ENCODE assay signal across 27 cellular contexts in genomic region chr10:85724215-85724614, GRCh38.
"Had no signal": no experiment of that assay in that cellular context is flagged by ENCODE, and none has a peak within 500 bp of the region (broad histone marks: within the 10 kb centered on the region; RNA-seq: fewer than 3 reads in every experiment).

No MANE protein-coding gene starts in this region.

- FAIRE-seq: HTR-8/SVneo had no signal

- H3K27ac ChIP-seq: HL-60, PC-9, Peyer's patch, SJCRH30 had no signal

- H3K9me3 ChIP-seq: MG63, Peyer's patch, SJCRH30 had no signal

- ATAC-seq: Right ventricle myocardium inferior, SK-N-SH treated with all-trans-retinoic acid at 6 μM for 48 hours had no signal

- H2AFZ ChIP-seq: PC-9 had no signal

- H3K4me1 ChIP-seq: Peyer's patch, SJCRH30 had no signal

- H3K4me2 ChIP-seq: PC-9 had no signal

- H3K27me3 ChIP-seq: MG63, Peyer's patch, SJCRH30 had no signal

- DNase-seq: Karpas-422; KG1; MG63; NCI-H1092; NCI-H1105 treated with DMSO at 0.1 percent for 48 hours; NCI-H1417 treated with DMSO at 0.1 percent for 48 hours; NCI-H146; NCI-H1694 treated with DMSO at 0.1 percent for 48 hours; NCI-H1930; NCI-H2081; NCI-H2171; NCI-H226; NCI-H446; NCI-H510A; NCI-H524 treated with DMSO at 0.1 percent for 48 hours; NCI-H69; NCI-H774; NK-92 treated with Interleukin-12 subunit alpha and Interleukin-12 subunit beta, amount 100 ng/mL, for 24 hours; OCI-M1; PC-9; Peyer's patch; SHP77 treated with DMSO at 0.1 percent for 48 hours; SJCRH30 had no signal

- H3K36me3 ChIP-seq: MG63, Peyer's patch, SJCRH30 had no signal

- H3K4me3 ChIP-seq: MG63, PC-9, Peyer's patch, SJCRH30 had no signal
